ENCODE assay signal across 22 cellular contexts in the genomic region with DNA sequence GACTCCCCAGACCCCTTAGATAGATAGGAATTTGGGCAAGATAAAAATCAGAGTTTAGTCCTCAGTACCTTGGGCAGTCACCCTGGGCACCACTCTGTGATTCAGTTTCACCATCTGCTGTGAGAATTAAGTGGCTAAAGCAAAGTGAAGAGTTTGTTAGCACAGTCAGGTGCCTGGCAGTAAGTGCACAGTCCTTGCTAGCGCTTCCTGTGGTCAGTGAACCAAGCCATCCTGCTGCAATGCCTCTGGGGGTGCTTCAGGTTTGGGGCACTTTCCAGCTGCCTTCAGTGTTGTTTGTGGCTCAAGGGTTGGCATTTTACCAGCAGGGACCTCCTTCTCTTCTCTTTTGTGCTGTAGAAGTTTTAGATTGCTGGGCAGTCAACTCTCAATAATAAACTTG.
"Had no signal": no experiment of that assay in that cellular context is flagged by ENCODE, and none has a peak within 500 bp of the region (broad histone marks: within the 10 kb centered on the region; RNA-seq: fewer than 3 reads in every experiment).

No MANE protein-coding gene starts in this region.

- H3K27ac Mint-ChIP-seq: activated CD4-positive, alpha-beta memory T cell treated with anti-CD3 and anti-CD28 coated beads for 36 hours; activated CD4-positive, alpha-beta T cell treated with anti-CD3 and anti-CD28 coated beads for 36 hours; activated CD8-positive, alpha-beta memory T cell treated with anti-CD3 and anti-CD28 coated beads, Interleukin-2, amount 10 ng/mL, durations not matched to agents 7 days and 5 days; activated naive CD4-positive, alpha-beta T cell treated with anti-CD3 and anti-CD28 coated beads for 36 hours; activated naive CD8-positive, alpha-beta T cell treated with anti-CD3 and anti-CD28 coated beads, Interleukin-2, amount 50 U/mL, for 24 hours; activated T-helper 2 cell treated with anti-CD3 and anti-CD28 coated beads, Interferon-gamma antibody, Interleukin-2, Interleukin-4, amounts not matched to agents 10 μg/mL and 5 μg/mL and 100 μg/mL, durations not matched to agents 14 hours and 24 hours and 36 hours; dendritic cell treated with granulocyte-macrophage colony-stimulating factor and Interleukin-4, amounts not matched to agents 40 ng/mL and 50 ng/mL, for 4 days; immature natural killer cell; progenitor cell of endocrine pancreas had no signal

- H3K9me3 Mint-ChIP-seq: activated naive CD4-positive, alpha-beta T cell treated with anti-CD3 and anti-CD28 coated beads for 36 hours; activated naive CD8-positive, alpha-beta T cell treated with anti-CD3 and anti-CD28 coated beads, Interleukin-2, amount 50 U/mL, for 24 hours; activated T-helper 2 cell treated with anti-CD3 and anti-CD28 coated beads, Interferon-gamma antibody, Interleukin-2, Interleukin-4, amounts not matched to agents 10 μg/mL and 5 μg/mL and 100 μg/mL, durations not matched to agents 14 hours and 24 hours and 36 hours; dendritic cell treated with granulocyte-macrophage colony-stimulating factor and Interleukin-4, amounts not matched to agents 40 ng/mL and 50 ng/mL, for 4 days; immature natural killer cell had no signal

- H3K27ac ChIP-seq: ascending aorta, epithelial cell of prostate, gastrocnemius medialis, heart left ventricle, WERI-Rb-1 had no signal

- H3K9me3 ChIP-seq: ascending aorta, gastrocnemius medialis, heart left ventricle, right atrium auricular region had no signal

- H3K4me3 ChIP-seq: ascending aorta, gastrocnemius medialis, heart left ventricle, right atrium auricular region had no signal

- H3K4me1 ChIP-seq: ascending aorta, gastrocnemius medialis, right atrium auricular region had no signal

- H3K4me1 Mint-ChIP-seq: activated CD4-positive, alpha-beta T cell treated with anti-CD3 and anti-CD28 coated beads for 36 hours; activated CD8-positive, alpha-beta memory T cell treated with anti-CD3 and anti-CD28 coated beads, Interleukin-2, amount 10 ng/mL, durations not matched to agents 7 days and 5 days; activated naive CD8-positive, alpha-beta T cell treated with anti-CD3 and anti-CD28 coated beads, Interleukin-2, amount 50 U/mL, for 24 hours; immature natural killer cell had no signal

- H3K4me3 Mint-ChIP-seq: activated CD4-positive, alpha-beta memory T cell treated with anti-CD3 and anti-CD28 coated beads for 36 hours; activated CD4-positive, alpha-beta T cell treated with anti-CD3 and anti-CD28 coated beads for 36 hours; activated CD8-positive, alpha-beta memory T cell treated with anti-CD3 and anti-CD28 coated beads, Interleukin-2, amount 10 ng/mL, durations not matched to agents 7 days and 5 days; activated naive CD4-positive, alpha-beta T cell treated with anti-CD3 and anti-CD28 coated beads for 36 hours; activated naive CD8-positive, alpha-beta T cell treated with anti-CD3 and anti-CD28 coated beads, Interleukin-2, amount 50 U/mL, for 24 hours; dendritic cell treated with granulocyte-macrophage colony-stimulating factor and Interleukin-4, amounts not matched to agents 40 ng/mL and 50 ng/mL, for 4 days; immature natural killer cell had no signal

- H3K27me3 ChIP-seq: ascending aorta, right atrium auricular region had no signal

- H3K36me3 ChIP-seq: ascending aorta, gastrocnemius medialis, heart left ventricle, right atrium auricular region, WERI-Rb-1 had no signal

- ATAC-seq: activated CD4-positive, alpha-beta T cell treated with anti-CD3 and anti-CD28 coated beads for 36 hours; activated CD8-positive, alpha-beta memory T cell treated with anti-CD3 and anti-CD28 coated beads, Interleukin-2, amount 10 ng/mL, durations not matched to agents 7 days and 5 days; activated naive CD8-positive, alpha-beta T cell treated with anti-CD3 and anti-CD28 coated beads, Interleukin-2, amount 50 U/mL, for 24 hours; gastrocnemius medialis; heart left ventricle had no signal

- DNase-seq: activated CD4-positive, alpha-beta memory T cell treated with anti-CD3 and anti-CD28 coated beads for 36 hours; activated CD4-positive, alpha-beta T cell treated with anti-CD3 and anti-CD28 coated beads for 36 hours; activated CD8-positive, alpha-beta memory T cell treated with anti-CD3 and anti-CD28 coated beads, Interleukin-2, amount 10 ng/mL, durations not matched to agents 7 days and 5 days; activated naive CD4-positive, alpha-beta T cell treated with anti-CD3 and anti-CD28 coated beads for 36 hours; activated naive CD8-positive, alpha-beta T cell treated with anti-CD3 and anti-CD28 coated beads, Interleukin-2, amount 50 U/mL, for 24 hours; activated T-cell treated with anti-CD3 and anti-CD28 coated beads, Interleukin-2, amount 50 U/mL, for 1 hour; effector memory CD4-positive, alpha-beta T cell; gastrocnemius medialis; heart left ventricle; immature natural killer cell; midbrain; stimulated activated CD4-positive, alpha-beta T cell treated with anti-CD3 and anti-CD28 coated beads, Interleukin-15, amount 100 ng/mL, for 24 hours; stimulated activated CD4-positive, alpha-beta T cell treated with anti-CD3 and anti-CD28 coated beads, Interleukin-4, amount 100 ng/mL, for 24 hours; stimulated activated naive CD4-positive, alpha-beta T cell treated with Interleukin-2 at 50 U/mL for 16 hours; trophoblast cell; WERI-Rb-1 had no signal
